Comparison of ENCODE assay signal across 19 cellular contexts in genomic region chr10:89550509-89550908, GRCh38. TPM values are rescaled to one million over a fixed set of nuclear protein-coding genes. Genes with fewer than 3 reads are reported as not detected.
DNase-seq lines count a peak whose midpoint lies in the region; ATAC-seq, FAIRE-seq and TF ChIP-seq lines count a peak whose summit lies in the region.
"Had no signal": no experiment of that assay in that cellular context is flagged by ENCODE, and none has a peak within 500 bp of the region (broad histone marks: within the 10 kb centered on the region; RNA-seq: fewer than 3 reads in every experiment).

No MANE protein-coding gene starts in this region.

- H3K4me3 ChIP-seq in fibroblast of lung (replicated peaks in 1 of 4; ENCODE audit: control extremely low read depth in 1 of 4, insufficient read depth in 1 of 4, low read depth in 3 of 4, low read length in 4 of 4) (no peak overlapping the region), pancreas (no peak overlapping the region), SJCRH30 (no peak overlapping the region)
- H3K4me3 ChIP-seq: A549, colonic mucosa, gastrocnemius medialis, uterus had no signal

- H4K20me1 ChIP-seq in fibroblast of lung (ENCODE audit: control insufficient read depth, extremely low read depth, insufficient read depth, low read length), result no peaks in the 10 kb centered on the region

- H3K4me1 ChIP-seq in fibroblast of lung (ENCODE audit: control insufficient read depth, extremely low read depth, insufficient read depth, low read length), result peaks cover 10% of the 10 kb centered on the region
- H3K4me1 ChIP-seq in pancreas, result peaks cover 10 to 27% (median 14%) of the 10 kb centered on the region in 3 donors
- H3K4me1 ChIP-seq in SJCRH30, result no peaks in the 10 kb centered on the region
- H3K4me1 ChIP-seq: colonic mucosa, gastrocnemius medialis, uterus had no signal

- no peak overlapping the region for H3K9ac ChIP-seq in fibroblast of lung (ENCODE audit: insufficient read depth, low read length)

- H3K4me2 ChIP-seq in fibroblast of lung (ENCODE audit: extremely low read depth, insufficient read depth, low read length), result no peak overlapping the region

- intact Hi-C loops in pancreas (cut with DNase I), result loop anchor here in 1 of 3 donors (5.0 kb wide), 1 partner anchor 123 kb away; no protein-coding TSS in a partner anchor

- peak in 2 of 4 donors; percentile 23 to 38 for ATAC-seq in pancreas
- ATAC-seq: A549, gastrocnemius medialis, T-helper 17 cell had no signal

- H3K79me2 ChIP-seq in fibroblast of lung (ENCODE audit: control insufficient read depth, insufficient read depth, low read length), result no peaks in the 10 kb centered on the region

- H3K9me3 ChIP-seq in fibroblast of lung (ENCODE audit: control insufficient read depth, insufficient read depth, low read depth, low read length) (no peaks in the 10 kb centered on the region), pancreas (no peaks in the 10 kb centered on the region), SJCRH30 (replicated peaks) (no peaks in the 10 kb centered on the region)
- H3K9me3 ChIP-seq: colonic mucosa, gastrocnemius medialis, uterus had no signal

- DNase-seq in NCI-H748 (lab: John Stamatoyannopoulos, UW; ENCODE audit: unreplicated experiment) (peak; percentile 67), NCI-H748 treated with DMSO at 0.1 percent for 48 hours (lab: John Stamatoyannopoulos, UW) (no peak), NCI-H345 treated with DMSO at 0.1 percent for 48 hours (lab: John Stamatoyannopoulos, UW; ENCODE audit: unreplicated experiment) (peak; percentile 68), fibroblast of lung (ENCODE audit: low read depth in 2 of 2) (peak; percentile 18 to 43), pancreas (peak in 5 of 6 donors; percentile 45 to 67 (median 63)), SJCRH30 (no peak), NCI-H774 (lab: John Stamatoyannopoulos, UW) (no peak), D341Med (ENCODE audit: low spot score) (no peak)
- DNase-seq: activated gamma-delta T cell; CD4-positive, CD25-positive, alpha-beta regulatory T cell; colonic mucosa; gastrocnemius medialis; Kasumi-1; NCI-H510A treated with DMSO at 0.1 percent for 48 hours; T-helper 17 cell; uterus had no signal

- 38 to 39% methylated on average over 5 of the region's 5 CpGs for whole genome bisulfite sequencing in pancreas, 2 donors

- H3K27me3 ChIP-seq in fibroblast of lung (ENCODE audit: control insufficient read depth, insufficient read depth, low read length), result no peaks in the 10 kb centered on the region
- no peaks in the 10 kb centered on the region for H3K27me3 ChIP-seq in pancreas
- no peaks in the 10 kb centered on the region for H3K27me3 ChIP-seq in SJCRH30
- H3K27me3 ChIP-seq: colonic mucosa, gastrocnemius medialis, uterus had no signal

- FAIRE-seq in pancreas (lab: Jason Lieb, UNC), result no peak
- FAIRE-seq: A549, G401.6, GM12892 had no signal

- TF ChIP-seq CTCF in fibroblast of lung (conservative IDR thresholded peaks at IDR 0.05 in 1 of 2, IDR thresholded peaks at IDR 0.05 in 1 of 2; ENCODE audit: low read depth in 1 of 2, low read length in 2 of 2) (no peak), pancreas (IDR thresholded peaks at IDR 0.05) (no peak)

- H3K27ac ChIP-seq in fibroblast of lung (ENCODE audit: insufficient read depth, low read length) (no peak overlapping the region), pancreas (no peak overlapping the region), SJCRH30 (no peak overlapping the region)
- H3K27ac ChIP-seq: colonic mucosa, gastrocnemius medialis, uterus had no signal

- no peak overlapping the region for H2AFZ ChIP-seq in fibroblast of lung (ENCODE audit: low read length)

- no peaks in the 10 kb centered on the region for H3K36me3 ChIP-seq in fibroblast of lung (ENCODE audit: control insufficient read depth, insufficient read depth, low read length)
- no peaks in the 10 kb centered on the region for H3K36me3 ChIP-seq in pancreas
- H3K36me3 ChIP-seq in SJCRH30, result no peaks in the 10 kb centered on the region
- H3K36me3 ChIP-seq: colonic mucosa, gastrocnemius medialis, uterus had no signal

RNA-seq across cellular contexts. Expression of gene SLC16A12, which starts 15.1 kb away (rescaled TPM):
- total RNA-seq in fibroblast of lung (under 0.01 TPM in 2 replicates), pancreas (10 to 100 TPM; 12.8 to 38.2 (median 28.4) TPM)
- polyA plus RNA-seq in fibroblast of lung (0.26 and 0.46 TPM in 2 replicates), pancreas (10 to 100 TPM in 1 of 2 donors, 1 to 10 TPM in 1; 6.0 to 18.8 TPM)
- polyA plus RNA-seq in fibroblast of lung (2012), result 0.07 and 0.30 TPM in 2 replicates
- polyA minus RNA-seq in fibroblast of lung (ENCODE audit: low replicate concordance), result 0.56 TPM in 1 of 2 replicates, not detected in the other
- total RNA-seq in SJCRH30 (2014; rRNA removed; shearing (Covaris generic)), result 0.15 and 0.18 TPM in 2 replicates
- total RNA-seq: CD4-positive, CD25-positive, alpha-beta regulatory T cell; T-helper 17 cell had no signal
- polyA plus RNA-seq: CD4-positive, CD25-positive, alpha-beta regulatory T cell had no signal

Comparison
In these comparisons a context has a peak if more than half of its experiments do, and no peak if none do; other contexts are left out.
1. DNase-seq: peak in NCI-H748 (single experiment), NCI-H345 treated with DMSO at 0.1 percent for 48 hours (single experiment), fibroblast of lung (2 of 2) and pancreas (5 of 6); none in NCI-H748 treated with DMSO at 0.1 percent for 48 hours (single experiment), SJCRH30 (0 of 2), NCI-H774 (single experiment) and D341Med (single experiment).
2. RNA of gene SLC16A12, which starts 15.1 kb away (total RNA-seq): 12.8 to 38.2 TPM in pancreas; 0.15 to 0.18 TPM in SJCRH30 and under 0.01 TPM in fibroblast of lung; every median in the first group is over 10 times any median in the second.